ENCODE assay signal across 25 cellular contexts in the genomic region with DNA sequence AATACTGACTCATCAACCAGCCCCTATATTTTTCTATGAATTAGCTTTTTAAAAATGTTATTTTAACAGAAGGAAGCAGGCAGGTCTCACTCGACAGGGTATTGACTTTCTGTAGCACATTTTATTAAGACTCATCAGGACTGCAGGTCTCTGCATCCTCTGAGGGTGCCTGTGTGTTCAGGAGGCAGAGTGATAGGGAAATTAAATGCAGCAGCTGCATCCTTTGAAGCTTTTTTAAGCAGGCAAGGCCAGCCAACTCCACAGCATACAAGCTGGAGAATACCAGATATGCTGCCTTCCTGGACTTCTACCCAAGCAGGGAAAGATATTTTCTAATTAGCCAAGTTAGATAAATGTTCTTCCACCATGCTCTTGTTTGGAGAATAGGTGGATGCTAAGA.
"Had no signal": no experiment of that assay in that cellular context is flagged by ENCODE, and none has a peak within 500 bp of the region (broad histone marks: within the 10 kb centered on the region; RNA-seq: fewer than 3 reads in every experiment).

No MANE protein-coding gene starts in this region.

- H3K4me3 Mint-ChIP-seq: dendritic cell treated with granulocyte-macrophage colony-stimulating factor and Interleukin-4, amounts not matched to agents 40 ng/mL and 50 ng/mL, for 4 days; memory B cell; mesothelial cell of epicardium; natural killer cell; neural crest cell; type B pancreatic cell had no signal

- H3K27me3 ChIP-seq: ovary, right atrium auricular region had no signal

- H3K4me1 Mint-ChIP-seq: mesothelial cell of epicardium had no signal

- FAIRE-seq: colon, frontal cortex, keratinocyte, urothelium cell line had no signal

- H3K36me3 Mint-ChIP-seq: natural killer cell had no signal

- H3K4me1 ChIP-seq: heart left ventricle, left ventricle myocardium inferior, lower lobe of right lung, right atrium auricular region, sigmoid colon, stomach had no signal

- DNase-seq: heart left ventricle; hippocampal formation; left cardiac atrium; left ventricle myocardium inferior; lower lobe of right lung; natural killer cell; nucleus accumbens; ovary; sigmoid colon; stimulated activated CD4-positive, alpha-beta T cell treated with anti-CD3 and anti-CD28 coated beads, Interleukin-12 subunit alpha, Interleukin-12 subunit beta, amount 100 ng/mL, for 4 hours; stimulated activated naive CD4-positive, alpha-beta T cell; stomach; substantia nigra had no signal

- H3K9me3 ChIP-seq: heart left ventricle, left ventricle myocardium inferior, lower lobe of right lung, ovary, stomach had no signal

- H3K27ac Mint-ChIP-seq: dendritic cell treated with granulocyte-macrophage colony-stimulating factor and Interleukin-4, amounts not matched to agents 40 ng/mL and 50 ng/mL, for 4 days; memory B cell; mesothelial cell of epicardium; natural killer cell; type B pancreatic cell had no signal

- H3K4me3 ChIP-seq: heart left ventricle, left ventricle myocardium inferior, lower lobe of right lung, ovary, right atrium auricular region, sigmoid colon, skin epidermis, stomach had no signal

- H3K36me3 ChIP-seq: heart left ventricle, left ventricle myocardium inferior, lower lobe of right lung, ovary, right atrium auricular region, sigmoid colon, stomach had no signal

- H3K27me3 Mint-ChIP-seq: memory B cell had no signal

- H3K27ac ChIP-seq: heart left ventricle, left ventricle myocardium inferior, lower lobe of right lung, ovary, right atrium auricular region, sigmoid colon, skin epidermis, stomach had no signal

- ATAC-seq: esophagus mucosa, heart left ventricle, left cardiac atrium, lower lobe of right lung, natural killer cell had no signal
